Comparison of ENCODE assay signal across 6 cellular contexts in genomic region chr19:1884719-1885334, GRCh38. TPM values are rescaled to one million over a fixed set of nuclear protein-coding genes. Genes with fewer than 3 reads are reported as not detected.
A peak's percentile ranks its signal among the peaks of the same experiment; 100 is the strongest.
DNase-seq lines count a peak whose midpoint lies in the region; ATAC-seq and TF ChIP-seq lines count a peak whose summit lies in the region.

No MANE protein-coding gene starts in this region.

- BruUV-seq in A673 (replicated peaks; lab: Mats Ljungman, UMichigan), result no TSS peak

- no peak for DNase-seq in A673 (ENCODE audit: low spot score)
- DNase-seq in ascending aorta (ENCODE audit: low spot score in 2 of 2), result no peak
- DNase-seq in SW480 (ENCODE audit: low spot score), result no peak
- DNase-seq in RPMI8226, result no peak

- H3K9ac ChIP-seq in muscle layer of colon (ENCODE audit: low read length), result peak overlapping the region; percentile 82

- no peak for TF ChIP-seq CTCF in A673 (conservative IDR thresholded peaks at IDR 0.05; ENCODE audit: low read depth, low read length)
- TF ChIP-seq CTCF in ascending aorta (IDR thresholded peaks at IDR 0.05), result peak in 1 of 3 experiments; percentile 1

- peak; percentile 6 for ATAC-seq in HG02623 (IDR thresholded peaks at IDR 0.05; ENCODE audit: unreplicated experiment)

- CTCF ChIA-PET in A673 (lab: Charles Lee), result interaction anchor here (0.6 kb wide), 2 partner anchors 18 to 480 kb away, joined by 6 to 9 read pairs; no protein-coding TSS in a partner anchor

- H3K27me3 ChIP-seq in A673 (replicated peaks; ENCODE audit: insufficient read depth, low read depth, low read length, poor library complexity) (no peaks in the 10 kb centered on the region), ascending aorta (no peaks in the 10 kb centered on the region), muscle layer of colon (ENCODE audit: control insufficient read depth in 1 of 2, insufficient read depth in 2 of 2, low read length in 2 of 2) (no peaks in the 10 kb centered on the region)

- H3K36me3 ChIP-seq in A673 (ENCODE audit: insufficient read depth, low read length, poor library complexity, severe bottlenecking) (no peaks in the 10 kb centered on the region), ascending aorta (peaks cover 0 to 3% of the 10 kb centered on the region in 2 donors), muscle layer of colon (ENCODE audit: insufficient read depth, low read length) (no peaks in the 10 kb centered on the region)

- H3K4me1 ChIP-seq in A673 (ENCODE audit: insufficient read depth, low read length, poor library complexity, severe bottlenecking) (peaks cover 7% of the 10 kb centered on the region), ascending aorta (peaks cover 15 to 26% of the 10 kb centered on the region in 2 donors), muscle layer of colon (ENCODE audit: insufficient read depth, low read length) (peaks cover 27% of the 10 kb centered on the region)

- intact Hi-C loops in A673 (cut with micrococcal nuclease; ENCODE audit: unreplicated experiment), result no loop called here
- intact Hi-C loops in ascending aorta (cut with DNase I), result loop anchor here (1.0 to 2.0 kb wide), 3 partner anchors 9 to 20 kb away; partner anchors contain the start of genes ADAT3 and SCAMP4

- H3K9me3 ChIP-seq in A673 (ENCODE audit: low read depth, low read length, poor library complexity, severe bottlenecking) (no peaks in the 10 kb centered on the region), ascending aorta (no peaks in the 10 kb centered on the region), muscle layer of colon (ENCODE audit: low read length) (no peaks in the 10 kb centered on the region)

- peak overlapping the region; percentile 94 for H3K4me3 ChIP-seq in A673 (ENCODE audit: low read depth, low read length, poor library complexity, severe bottlenecking)
- peak overlapping the region; percentile 93 to 100 for H3K4me3 ChIP-seq in ascending aorta
- H3K4me3 ChIP-seq in muscle layer of colon (ENCODE audit: low read depth in 1 of 2, low read length in 2 of 2), result peak overlapping the region; percentile 77 to 94

- POLR2A ChIA-PET in A673 (lab: Charles Lee; ENCODE audit: low non-redundant PET), result interaction anchor here (0.6 kb wide), 4 partner anchors 13 to 488 kb away, joined by 3 to 9 read pairs (median 4); no protein-coding TSS in a partner anchor

- H3K27ac ChIP-seq in A673 (ENCODE audit: low read depth, low read length, poor library complexity, severe bottlenecking), result peak overlapping the region; percentile 64
- H3K27ac ChIP-seq in ascending aorta, result peak overlapping the region; percentile 84 to 88
- H3K27ac ChIP-seq in muscle layer of colon (ENCODE audit: low read depth, low read length), result peak overlapping the region; percentile 87

RNA-seq across cellular contexts. Expression of gene ABHD17A, which starts 0.5 kb away (rescaled TPM):
- 56.9 and 60.0 TPM in 2 replicates for total RNA-seq in A673 (2021)
- 278 TPM for total RNA-seq in ascending aorta

RNA-seq across cellular contexts. Expression of gene ADAT3, which starts 20.4 kb away (rescaled TPM):
- total RNA-seq in A673 (2021) (14.1 and 18.0 TPM in 2 replicates), ascending aorta (18.4 TPM)

RNA-seq across cellular contexts. Expression of gene SCAMP4, which starts 20.4 kb away (rescaled TPM):
- total RNA-seq in A673 (2021) (88.4 and 98.8 TPM in 2 replicates), ascending aorta (322 TPM)

RNA-seq across cellular contexts. Expression of gene KLF16, which starts 21.4 kb away (rescaled TPM):
- 46.8 and 49.1 TPM in 2 replicates for total RNA-seq in A673 (2021)
- total RNA-seq in ascending aorta, result 15.2 TPM

RNA-seq across cellular contexts. Expression of gene REXO1, which starts 36.5 kb away (rescaled TPM):
- total RNA-seq in A673 (2021), result 50.6 and 53.0 TPM in 2 replicates
- total RNA-seq in ascending aorta, result 45.1 TPM
